In genomic region chr7:151048911-151049463, GRCh38 we compare ENCODE assay signal across 1 cellular context.
A peak's percentile ranks its signal among the peaks of the same experiment; 100 is the strongest.
TF ChIP-seq lines count a peak whose summit lies in the region.

No MANE protein-coding gene starts in this region.

TF ChIP-seq in K562, 482 proteins besides CTCF, POLR2A, EP300 and RAD21:
- no peak for TF ChIP-seq NR0B1 (IDR thresholded peaks at IDR 0.05; ENCODE audit: partially characterized antibody)
- TF ChIP-seq POLR2G (IDR thresholded peaks at IDR 0.05; ENCODE audit: low read depth, low read length), result peak; percentile 60
- TF ChIP-seq HES1 (IDR thresholded peaks at IDR 0.05; ENCODE audit: low read depth), result no peak
- no peak for TF ChIP-seq CC2D1A (IDR thresholded peaks at IDR 0.05)
- no peak for TF ChIP-seq CBX1 (IDR thresholded peaks at IDR 0.05; ENCODE audit: low read depth)
- TF ChIP-seq ZNF740 (CRISPR knock-in tag; IDR thresholded peaks at IDR 0.05), result peak; percentile 53; the same call in 1 of the 2 replicates
- no peak for TF ChIP-seq ZNF740 (tag; IDR thresholded peaks at IDR 0.05)
- TF ChIP-seq KDM4B (IDR thresholded peaks at IDR 0.05; ENCODE audit: borderline replicate concordance in 2 of 2, low read depth in 1 of 2), result no peak
- no peak for TF ChIP-seq ZBTB49 (CRISPR knock-in tag; IDR thresholded peaks at IDR 0.05; ENCODE audit: borderline replicate concordance)
- no peak for TF ChIP-seq CHD7 (IDR thresholded peaks at IDR 0.05; ENCODE audit: low read depth, low read length)
- TF ChIP-seq SAFB2 (IDR thresholded peaks at IDR 0.05; ENCODE audit: borderline replicate concordance, low read depth, low read length, severe bottlenecking), result no peak
- no peak for TF ChIP-seq HOXB6 (CRISPR knock-in tag; IDR thresholded peaks at IDR 0.05; ENCODE audit: borderline replicate concordance)
- TF ChIP-seq ZNF318 (IDR thresholded peaks at IDR 0.05; ENCODE audit: borderline replicate concordance in 1 of 2, low read depth in 1 of 2), result no peak
- TF ChIP-seq CAMTA2 (CRISPR knock-in tag; conservative IDR thresholded peaks at IDR 0.05), result no peak
- TF ChIP-seq KLF13 (tag; IDR thresholded peaks at IDR 0.05; ENCODE audit: borderline replicate concordance, low read depth), result no peak
- TF ChIP-seq ZBTB33 (CRISPR knock-in tag; IDR thresholded peaks at IDR 0.05), result peak; percentile 97
